Comparison of ENCODE assay signal across 12 cellular contexts in genomic region chr5:93572773-93573626, GRCh38. TPM values are rescaled to one million over a fixed set of nuclear protein-coding genes. Genes with fewer than 3 reads are reported as not detected.
DNase-seq lines count a peak whose midpoint lies in the region; ATAC-seq and TF ChIP-seq lines count a peak whose summit lies in the region.
"Had no signal": no experiment of that assay in that cellular context is flagged by ENCODE, and none has a peak within 500 bp of the region (broad histone marks: within the 10 kb centered on the region; RNA-seq: fewer than 3 reads in every experiment).

No MANE protein-coding gene starts in this region.

- H3K27ac ChIP-seq in fibroblast of lung (ENCODE audit: insufficient read depth, low read length), result peak overlapping the region; percentile 43
- no peak overlapping the region for H3K27ac ChIP-seq in neural progenitor cell

- CTCF ChIA-PET in HEK293T (lab: Yijun Ruan, JAX), result no interaction called here

- DNase-seq in DMS53 treated with DMSO at 0.1 percent for 48 hours (lab: John Stamatoyannopoulos, UW; ENCODE audit: unreplicated experiment), result peak; percentile 20
- DNase-seq in NCI-H524 (lab: John Stamatoyannopoulos, UW), result peak; percentile 56 to 83
- peak; percentile 64 to 79 for DNase-seq in fibroblast of lung (ENCODE audit: low read depth in 2 of 2)
- peak; percentile 92 for DNase-seq in neural progenitor cell (ENCODE audit: low spot score)
- no peak for DNase-seq in retina
- no peak for DNase-seq in UCSD-AML1 (lab: John Stamatoyannopoulos, UW; ENCODE audit: unreplicated experiment)
- no peak for DNase-seq in HEK293T (ENCODE audit: extremely low spot score)
- DNase-seq: DND-41; NCI-H2227 treated with DMSO at 0.1 percent for 48 hours; stimulated activated CD4-positive, alpha-beta T cell treated with anti-CD3 and anti-CD28 coated beads, Interleukin-4, amount 100 ng/mL, for 4 hours had no signal

- peaks cover 83% of the 10 kb centered on the region for H3F3A ChIP-seq in neural progenitor cell (ENCODE audit: low read depth)

- H4K20me1 ChIP-seq in fibroblast of lung (ENCODE audit: control insufficient read depth, extremely low read depth, insufficient read depth, low read length) (no peaks in the 10 kb centered on the region), neural progenitor cell (ENCODE audit: low read depth) (peaks cover 34% of the 10 kb centered on the region)

- POLR2A ChIA-PET in HEK293T (lab: Yijun Ruan, JAX), result no interaction called here

- H3K27me3 ChIP-seq in fibroblast of lung (ENCODE audit: control insufficient read depth, insufficient read depth, low read length) (no peaks in the 10 kb centered on the region), neural progenitor cell (peaks cover 99% of the 10 kb centered on the region)

- H3K4me2 ChIP-seq in fibroblast of lung (ENCODE audit: extremely low read depth, insufficient read depth, low read length) (peak overlapping the region; percentile 66), neural progenitor cell (peak overlapping the region; percentile 90)

- peaks cover 23% of the 10 kb centered on the region for H3K4me1 ChIP-seq in fibroblast of lung (ENCODE audit: control insufficient read depth, extremely low read depth, insufficient read depth, low read length)
- peaks cover 85% of the 10 kb centered on the region for H3K4me1 ChIP-seq in neural progenitor cell

- H3K4me3 Mint-ChIP-seq in neural progenitor cell, result peak overlapping the region; percentile 86

- peak overlapping the region; percentile 12 to 42 (median 19) for H3K4me3 ChIP-seq in fibroblast of lung (replicated peaks in 1 of 4; ENCODE audit: control extremely low read depth in 1 of 4, insufficient read depth in 1 of 4, low read depth in 3 of 4, low read length in 4 of 4)
- H3K4me3 ChIP-seq in neural progenitor cell, result peak overlapping the region; percentile 42

- H3K36me3 ChIP-seq in fibroblast of lung (ENCODE audit: control insufficient read depth, insufficient read depth, low read length) (peaks cover 2% of the 10 kb centered on the region), neural progenitor cell (no peaks in the 10 kb centered on the region)

- no peaks in the 10 kb centered on the region for H3K9me3 ChIP-seq in fibroblast of lung (ENCODE audit: control insufficient read depth, insufficient read depth, low read depth, low read length)
- no peaks in the 10 kb centered on the region for H3K9me3 ChIP-seq in neural progenitor cell (ENCODE audit: low read depth)

- peaks cover 83% of the 10 kb centered on the region for H3K4me1 Mint-ChIP-seq in neural progenitor cell

- H3K27ac Mint-ChIP-seq in neural progenitor cell, result peak overlapping the region; percentile 98

- peaks cover 14% of the 10 kb centered on the region for H3K27me3 Mint-ChIP-seq in neural progenitor cell (ENCODE audit: insufficient read depth, low read depth)

- H3K9ac ChIP-seq in fibroblast of lung (ENCODE audit: insufficient read depth, low read length) (peak overlapping the region; percentile 32), neural progenitor cell (no peak overlapping the region)

- H2AFZ ChIP-seq in fibroblast of lung (ENCODE audit: low read length) (peak overlapping the region; percentile 7), neural progenitor cell (replicated peaks) (no peak overlapping the region)

- H3K9me3 Mint-ChIP-seq in neural progenitor cell, result peaks cover 3% of the 10 kb centered on the region

- TF ChIP-seq CTCF in fibroblast of lung (conservative IDR thresholded peaks at IDR 0.05 in 1 of 2, IDR thresholded peaks at IDR 0.05 in 1 of 2; ENCODE audit: low read depth in 1 of 2, low read length in 2 of 2), result no peak
- no peak for TF ChIP-seq CTCF in neural progenitor cell (IDR thresholded peaks at IDR 0.05)

- ATAC-seq in GM19035 (IDR thresholded peaks at IDR 0.05; ENCODE audit: unreplicated experiment), result no peak

- peaks cover 20% of the 10 kb centered on the region for H3K36me3 Mint-ChIP-seq in neural progenitor cell

- H3K79me2 ChIP-seq in fibroblast of lung (ENCODE audit: control insufficient read depth, insufficient read depth, low read length) (peaks cover 92% of the 10 kb centered on the region), neural progenitor cell (ENCODE audit: low read depth) (no peaks in the 10 kb centered on the region)

TF ChIP-seq in HEK293T, 16 proteins besides CTCF, POLR2A, EP300 and RAD21:
- TF ChIP-seq FOXK2 (IDR thresholded peaks at IDR 0.05) (no peak), L3MBTL2 (conservative IDR thresholded peaks at IDR 0.05) (no peak), NFRKB (IDR thresholded peaks at IDR 0.05) (no peak), FOXA1 (IDR thresholded peaks at IDR 0.05) (no peak), HDGF (IDR thresholded peaks at IDR 0.05; ENCODE audit: borderline replicate concordance) (no peak), SUZ12 (IDR thresholded peaks at IDR 0.05) (no peak), ARNT (IDR thresholded peaks at IDR 0.05) (no peak), CTBP1 (IDR thresholded peaks at IDR 0.05; ENCODE audit: borderline replicate concordance) (no peak), FOXM1 (IDR thresholded peaks at IDR 0.05; ENCODE audit: borderline replicate concordance) (no peak), TARDBP (IDR thresholded peaks at IDR 0.05) (no peak), ZNF384 (IDR thresholded peaks at IDR 0.05) (no peak), LEF1 (IDR thresholded peaks at IDR 0.05; ENCODE audit: borderline replicate concordance) (no peak), BHLHE40 (IDR thresholded peaks at IDR 0.05; ENCODE audit: borderline replicate concordance) (no peak), PKNOX1 (IDR thresholded peaks at IDR 0.05) (no peak), ELF4 (IDR thresholded peaks at IDR 0.05) (no peak), SP1 (IDR thresholded peaks at IDR 0.05) (no peak)

RNA-seq across cellular contexts. Expression of gene NR2F1-AS1, which starts 8.0 kb away (rescaled TPM):
- 33.6 and 44.6 TPM in 2 replicates for total RNA-seq in fibroblast of lung
- 22.4 and 29.6 TPM in 2 replicates for polyA plus RNA-seq in fibroblast of lung
- 28.6 and 29.3 TPM in 2 replicates for polyA plus RNA-seq in fibroblast of lung (2012)
- polyA minus RNA-seq in fibroblast of lung (ENCODE audit: low replicate concordance), result 4.1 and 6.4 TPM in 2 replicates
- total RNA-seq in neural progenitor cell (ENCODE audit: low replicate concordance), result 8.3 and 9.3 TPM in 2 replicates
- total RNA-seq: T-helper 1 cell treated with Interleukin-12 subunit alpha and Interleukin-12 subunit beta and Interleukin-4 antibody, amounts not matched to agents 30 ng/mL and 1 ng/mL, for 36 hours had no signal

RNA-seq across cellular contexts. Expression of gene NR2F1, which starts 10.0 kb away (rescaled TPM):
- total RNA-seq in fibroblast of lung (63.7 and 90.8 TPM in 2 replicates), neural progenitor cell (ENCODE audit: low replicate concordance) (9.1 and 21.1 TPM in 2 replicates)
- 64.4 and 90.5 TPM in 2 replicates for polyA plus RNA-seq in fibroblast of lung
- polyA plus RNA-seq in fibroblast of lung (2012), result 94.8 and 115 TPM in 2 replicates
- polyA minus RNA-seq in fibroblast of lung (ENCODE audit: low replicate concordance), result 230 and 328 TPM in 2 replicates
- total RNA-seq: T-helper 1 cell treated with Interleukin-12 subunit alpha and Interleukin-12 subunit beta and Interleukin-4 antibody, amounts not matched to agents 30 ng/mL and 1 ng/mL, for 36 hours had no signal

Comparison
In these comparisons a context has a peak if more than half of its experiments do, and no peak if none do; other contexts are left out.
1. DNase-seq: peak in DMS53 treated with DMSO at 0.1 percent for 48 hours (single experiment), NCI-H524 (2 of 2), fibroblast of lung (2 of 2) and neural progenitor cell (single experiment); none in retina (single experiment), UCSD-AML1 (single experiment) and HEK293T (single experiment).